Comparison of ENCODE assay signal across 28 cellular contexts in genomic region chr12:101539148-101539547, GRCh38. TPM values are rescaled to one million over a fixed set of nuclear protein-coding genes. Genes with fewer than 3 reads are reported as not detected.
"Had no signal": no experiment of that assay in that cellular context is flagged by ENCODE, and none has a peak within 500 bp of the region (broad histone marks: within the 10 kb centered on the region; RNA-seq: fewer than 3 reads in every experiment).

No MANE protein-coding gene starts in this region.

- DNase-seq: activated CD4-positive, alpha-beta T cell treated with anti-CD3 and anti-CD28 coated beads, Interleukin-2, amount 10 ng/mL, durations not matched to agents 7 days and 5 days; activated CD4-positive, CD25-positive, alpha-beta regulatory T cell treated with anti-CD3 and anti-CD28 coated beads, Interleukin-2, amount 50 U/mL, for 72 hours; activated CD8-positive, alpha-beta T cell treated with anti-CD3 and anti-CD28 coated beads for 36 hours; activated T-cell treated with anti-CD3 and anti-CD28 coated beads, Interleukin-2, amount 50 U/mL, for 24 hours; brain microvascular endothelial cell; central memory CD4-positive, alpha-beta T cell; effector memory CD8-positive, alpha-beta T cell; midbrain; natural killer cell; small intestine; stimulated activated CD4-positive, alpha-beta T cell treated with anti-CD3 and anti-CD28 coated beads, Interleukin-2, amount 100 ng/mL, for 24 hours; T-helper 1 cell; uterus; WERI-Rb-1 had no signal

- H3K36me3 Mint-ChIP-seq: activated naive CD4-positive, alpha-beta T cell treated with anti-CD3 and anti-CD28 coated beads, Interleukin-2, amount 50 U/mL, for 72 hours; natural killer cell; stimulated activated memory B cell treated with anti-CD40 and anti-IgM and Interleukin-4, amounts not matched to agents 10 μg/mL and 1 μg/mL and 100 μg/mL, for 72 hours had no signal

- ATAC-seq: activated CD8-positive, alpha-beta T cell treated with anti-CD3 and anti-CD28 coated beads for 36 hours; activated naive CD4-positive, alpha-beta T cell treated with anti-CD3 and anti-CD28 coated beads, Interleukin-2, amount 50 U/mL, for 72 hours; activated T-helper 17 cell treated with anti-CD3 and anti-CD28 coated beads, Interleukin-2, amount 50 U/mL, for 72 hours; effector memory CD8-positive, alpha-beta T cell; natural killer cell; stimulated activated memory B cell treated with anti-CD40 and anti-IgM and Interleukin-4, amounts not matched to agents 10 μg/mL and 1 μg/mL and 100 μg/mL, for 72 hours had no signal

- H3K9me3 ChIP-seq: ascending aorta, esophagus muscularis mucosa, uterus had no signal

- H3K27ac Mint-ChIP-seq: activated CD4-positive, alpha-beta T cell treated with anti-CD3 and anti-CD28 coated beads, Interleukin-2, amount 10 ng/mL, durations not matched to agents 7 days and 5 days; activated CD8-positive, alpha-beta T cell treated with anti-CD3 and anti-CD28 coated beads for 36 hours; activated naive CD4-positive, alpha-beta T cell treated with anti-CD3 and anti-CD28 coated beads, Interleukin-2, amount 50 U/mL, for 72 hours; activated T-cell treated with anti-CD3 and anti-CD28 coated beads, Interleukin-2, amount 50 U/mL, for 24 hours; activated T-helper 17 cell treated with anti-CD3 and anti-CD28 coated beads, Interleukin-2, amount 50 U/mL, for 72 hours; effector memory CD8-positive, alpha-beta T cell; natural killer cell; stimulated activated memory B cell treated with anti-CD40 and anti-IgM and Interleukin-4, amounts not matched to agents 10 μg/mL and 1 μg/mL and 100 μg/mL, for 72 hours had no signal

- H3K27me3 ChIP-seq: ascending aorta, brain microvascular endothelial cell, esophagus muscularis mucosa, uterus had no signal

- H3K4me1 ChIP-seq: ascending aorta, esophagus muscularis mucosa, uterus had no signal

- H3K27ac ChIP-seq: ascending aorta, brain microvascular endothelial cell, esophagus muscularis mucosa, uterus, WERI-Rb-1 had no signal

- H3K36me3 ChIP-seq: ascending aorta, brain microvascular endothelial cell, esophagus muscularis mucosa, uterus, WERI-Rb-1 had no signal

- H3K9me3 Mint-ChIP-seq: activated CD4-positive, alpha-beta T cell treated with anti-CD3 and anti-CD28 coated beads, Interleukin-2, amount 10 ng/mL, durations not matched to agents 7 days and 5 days; activated CD8-positive, alpha-beta T cell treated with anti-CD3 and anti-CD28 coated beads for 36 hours; activated naive CD4-positive, alpha-beta T cell treated with anti-CD3 and anti-CD28 coated beads, Interleukin-2, amount 50 U/mL, for 72 hours; activated T-cell treated with anti-CD3 and anti-CD28 coated beads, Interleukin-2, amount 50 U/mL, for 24 hours; activated T-helper 17 cell treated with anti-CD3 and anti-CD28 coated beads, Interleukin-2, amount 50 U/mL, for 72 hours; effector memory CD8-positive, alpha-beta T cell; natural killer cell; stimulated activated memory B cell treated with anti-CD40 and anti-IgM and Interleukin-4, amounts not matched to agents 10 μg/mL and 1 μg/mL and 100 μg/mL, for 72 hours had no signal

- H3K27me3 Mint-ChIP-seq: activated T-helper 17 cell treated with anti-CD3 and anti-CD28 coated beads, Interleukin-2, amount 50 U/mL, for 72 hours had no signal

- H3K4me1 Mint-ChIP-seq: activated CD4-positive, alpha-beta T cell treated with anti-CD3 and anti-CD28 coated beads, Interleukin-2, amount 10 ng/mL, durations not matched to agents 7 days and 5 days; activated T-helper 17 cell treated with anti-CD3 and anti-CD28 coated beads, Interleukin-2, amount 50 U/mL, for 72 hours; natural killer cell; stimulated activated memory B cell treated with anti-CD40 and anti-IgM and Interleukin-4, amounts not matched to agents 10 μg/mL and 1 μg/mL and 100 μg/mL, for 72 hours had no signal

- H3K4me3 ChIP-seq: ascending aorta, esophagus muscularis mucosa, uterus had no signal

- FAIRE-seq: colon, small intestine, TTC549 had no signal

- H3K4me3 Mint-ChIP-seq: activated CD4-positive, alpha-beta T cell treated with anti-CD3 and anti-CD28 coated beads, Interleukin-2, amount 10 ng/mL, durations not matched to agents 7 days and 5 days; activated CD8-positive, alpha-beta T cell treated with anti-CD3 and anti-CD28 coated beads for 36 hours; activated T-cell treated with anti-CD3 and anti-CD28 coated beads, Interleukin-2, amount 50 U/mL, for 24 hours; activated T-helper 17 cell treated with anti-CD3 and anti-CD28 coated beads, Interleukin-2, amount 50 U/mL, for 72 hours; effector memory CD8-positive, alpha-beta T cell; natural killer cell; stimulated activated memory B cell treated with anti-CD40 and anti-IgM and Interleukin-4, amounts not matched to agents 10 μg/mL and 1 μg/mL and 100 μg/mL, for 72 hours had no signal

RNA-seq across cellular contexts. Expression of gene MYBPC1, which starts 55.6 kb away (rescaled TPM):
- total RNA-seq: activated CD4-positive, alpha-beta T cell treated with anti-CD3 and anti-CD28 coated beads, Interleukin-2, amount 10 ng/mL, durations not matched to agents 7 days and 5 days; activated CD8-positive, alpha-beta T cell treated with anti-CD3 and anti-CD28 coated beads for 36 hours; activated naive CD4-positive, alpha-beta T cell treated with anti-CD3 and anti-CD28 coated beads, Interleukin-2, amount 50 U/mL, for 72 hours; activated T-helper 17 cell treated with anti-CD3 and anti-CD28 coated beads, Interleukin-2, amount 50 U/mL, for 72 hours; ascending aorta; dermis microvascular lymphatic vessel endothelial cell; fibroblast of villous mesenchyme; glomerular endothelial cell; kidney epithelial cell; natural killer cell; osteoblast; posterior vena cava had no signal
- polyA plus RNA-seq: liver had no signal
